25 cellular contexts compared by ENCODE assay signal in the genomic region with DNA sequence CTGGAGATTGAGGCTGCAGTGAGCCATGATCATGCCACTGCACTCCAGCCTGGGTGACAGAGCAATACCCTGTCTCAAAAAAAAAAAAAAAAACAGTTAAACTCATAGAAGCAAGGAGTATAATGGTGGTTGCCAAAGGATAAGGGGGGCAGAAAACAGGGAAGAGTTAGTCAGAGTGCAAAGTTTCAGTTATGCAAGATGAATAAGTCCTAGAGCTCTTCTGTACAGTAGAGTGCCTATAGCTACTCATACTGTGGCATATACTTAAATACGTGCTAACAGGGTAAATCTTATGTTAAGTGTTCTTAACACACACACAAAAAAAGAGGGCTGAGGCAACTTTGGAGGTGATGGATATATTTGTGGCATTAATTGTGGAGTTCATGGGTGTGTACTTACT.
"Had no signal": no experiment of that assay in that cellular context is flagged by ENCODE, and none has a peak within 500 bp of the region (broad histone marks: within the 10 kb centered on the region; RNA-seq: fewer than 3 reads in every experiment).

No MANE protein-coding gene starts in this region.

- H3K4me2 ChIP-seq: hepatocyte had no signal

- H3K27ac Mint-ChIP-seq: mesothelial cell of epicardium; naive thymus-derived CD4-positive, alpha-beta T cell; natural killer cell treated with Interleukin-12 subunit alpha and Interleukin-12 subunit beta and Interleukin-15 and Interleukin-18, amount 100 ng/mL, for 72 hours; stimulated activated memory B cell treated with anti-CD40 and anti-IgM and Interleukin-4, amounts not matched to agents 10 μg/mL and 1 μg/mL and 100 μg/mL, for 72 hours; type B pancreatic cell had no signal

- H3K4me1 ChIP-seq: left ventricle myocardium inferior, pancreas, prostate gland, sigmoid colon, tibial nerve, uterus had no signal

- H3K9me3 Mint-ChIP-seq: natural killer cell treated with Interleukin-12 subunit alpha and Interleukin-12 subunit beta and Interleukin-15 and Interleukin-18, amount 100 ng/mL, for 72 hours; stimulated activated memory B cell treated with anti-CD40 and anti-IgM and Interleukin-4, amounts not matched to agents 10 μg/mL and 1 μg/mL and 100 μg/mL, for 72 hours; type B pancreatic cell had no signal

- H3K36me3 ChIP-seq: heart right ventricle, left ventricle myocardium inferior, pancreas, prostate gland, sigmoid colon, spleen, tibial nerve, uterus had no signal

- H3K4me3 ChIP-seq: heart right ventricle, hepatocyte, left ventricle myocardium inferior, lung, mucosa of descending colon, pancreas, prostate gland, sigmoid colon, spleen, tibial nerve, uterus had no signal

- ATAC-seq: heart right ventricle; mucosa of descending colon; naive thymus-derived CD4-positive, alpha-beta T cell; natural killer cell treated with Interleukin-12 subunit alpha and Interleukin-12 subunit beta and Interleukin-15 and Interleukin-18, amount 100 ng/mL, for 72 hours; pancreas; right cardiac atrium; stimulated activated memory B cell treated with anti-CD40 and anti-IgM and Interleukin-4, amounts not matched to agents 10 μg/mL and 1 μg/mL and 100 μg/mL, for 72 hours had no signal

- H3K36me3 Mint-ChIP-seq: mesothelial cell of epicardium; natural killer cell treated with Interleukin-12 subunit alpha and Interleukin-12 subunit beta and Interleukin-15 and Interleukin-18, amount 100 ng/mL, for 72 hours; stimulated activated memory B cell treated with anti-CD40 and anti-IgM and Interleukin-4, amounts not matched to agents 10 μg/mL and 1 μg/mL and 100 μg/mL, for 72 hours; type B pancreatic cell had no signal

- H3K4me3 Mint-ChIP-seq: mesothelial cell of epicardium; naive thymus-derived CD4-positive, alpha-beta T cell; natural killer cell treated with Interleukin-12 subunit alpha and Interleukin-12 subunit beta and Interleukin-15 and Interleukin-18, amount 100 ng/mL, for 72 hours; stimulated activated memory B cell treated with anti-CD40 and anti-IgM and Interleukin-4, amounts not matched to agents 10 μg/mL and 1 μg/mL and 100 μg/mL, for 72 hours; type B pancreatic cell had no signal

- H3K27ac ChIP-seq: heart right ventricle, hepatocyte, left ventricle myocardium inferior, pancreas, prostate gland, sigmoid colon, spleen, tibial nerve, uterus had no signal

- DNase-seq: heart right ventricle; islet precursor cell; left ventricle myocardium inferior; mesendoderm; mucosa of descending colon; naive thymus-derived CD4-positive, alpha-beta T cell; nucleus accumbens; pancreas; posterior cingulate gyrus; retina; right cardiac atrium; sigmoid colon; small intestine; spleen; stimulated activated CD4-positive, alpha-beta T cell treated with anti-CD3 and anti-CD28 coated beads, Interleukin-4, amount 100 ng/mL, for 24 hours; stimulated activated naive CD4-positive, alpha-beta T cell treated with Interleukin-2 at 50 U/mL for 16 hours; uterus had no signal

- H2AFZ ChIP-seq: hepatocyte had no signal

- H3K9me3 ChIP-seq: mucosa of descending colon, pancreas, prostate gland, sigmoid colon, uterus had no signal

- H3K4me1 Mint-ChIP-seq: mesothelial cell of epicardium; naive thymus-derived CD4-positive, alpha-beta T cell; stimulated activated memory B cell treated with anti-CD40 and anti-IgM and Interleukin-4, amounts not matched to agents 10 μg/mL and 1 μg/mL and 100 μg/mL, for 72 hours had no signal

- H3K27me3 ChIP-seq: hepatocyte, pancreas, tibial nerve, uterus had no signal
